Comparison of ENCODE assay signal across 24 cellular contexts in genomic region chr6:79804732-79805131, GRCh38.
"Had no signal": no experiment of that assay in that cellular context is flagged by ENCODE, and none has a peak within 500 bp of the region (broad histone marks: within the 10 kb centered on the region; RNA-seq: fewer than 3 reads in every experiment).

No MANE protein-coding gene starts in this region.

- DNase-seq: heart right ventricle; islet precursor cell; left ventricle myocardium inferior; mesendoderm; naive thymus-derived CD4-positive, alpha-beta T cell; ovary; right lobe of liver; stimulated activated CD4-positive, alpha-beta T cell treated with anti-CD3 and anti-CD28 coated beads, Interleukin-12 subunit alpha, Interleukin-12 subunit beta, amount 100 ng/mL, for 4 hours; stimulated activated CD4-positive, alpha-beta T cell treated with anti-CD3 and anti-CD28 coated beads, Interleukin-15, amount 100 ng/mL, for 24 hours; stimulated activated CD4-positive, alpha-beta T cell treated with anti-CD3 and anti-CD28 coated beads, Interleukin-2, amount 100 ng/mL, for 24 hours; stimulated activated CD4-positive, alpha-beta T cell treated with anti-CD3 and anti-CD28 coated beads, Interleukin-4, amount 100 ng/mL, for 1 hour; stimulated activated naive CD4-positive, alpha-beta T cell; stomach; testis; thyroid gland; transverse colon; upper lobe of right lung had no signal

- H3K9me3 ChIP-seq: left ventricle myocardium inferior, ovary, right atrium auricular region, right lobe of liver, testis, thyroid gland, transverse colon, upper lobe of right lung had no signal

- H3K27ac ChIP-seq: heart right ventricle, hepatocyte, left ventricle myocardium inferior, ovary, right atrium auricular region, right lobe of liver, skin epidermis, stomach, testis, thyroid gland, transverse colon, upper lobe of right lung had no signal

- H3K79me2 ChIP-seq: hepatocyte had no signal

- H3K27me3 ChIP-seq: hepatocyte, ovary, right atrium auricular region, right lobe of liver, stomach, testis, thyroid gland, transverse colon, upper lobe of right lung had no signal

- H3K4me1 ChIP-seq: heart right ventricle, left ventricle myocardium inferior, right atrium auricular region, right lobe of liver, stomach, testis, thyroid gland, transverse colon, upper lobe of right lung had no signal

- ATAC-seq: heart right ventricle; naive thymus-derived CD4-positive, alpha-beta T cell; natural killer cell treated with Interleukin-12 subunit alpha and Interleukin-12 subunit beta and Interleukin-15 and Interleukin-18, amount 100 ng/mL, for 72 hours; right lobe of liver; upper lobe of right lung had no signal

- H3K4me3 ChIP-seq: heart right ventricle, hepatocyte, left ventricle myocardium inferior, lung, ovary, right atrium auricular region, right lobe of liver, skin epidermis, stomach, testis, thyroid gland, transverse colon, upper lobe of right lung had no signal

- H3K36me3 Mint-ChIP-seq: mesothelial cell of epicardium; natural killer cell treated with Interleukin-12 subunit alpha and Interleukin-12 subunit beta and Interleukin-15 and Interleukin-18, amount 100 ng/mL, for 72 hours had no signal

- H3K36me3 ChIP-seq: heart right ventricle, left ventricle myocardium inferior, ovary, right atrium auricular region, right lobe of liver, stomach, thyroid gland, transverse colon, upper lobe of right lung had no signal

- H3K4me2 ChIP-seq: hepatocyte had no signal

- H3K27ac Mint-ChIP-seq: mesothelial cell of epicardium; naive thymus-derived CD4-positive, alpha-beta T cell; natural killer cell treated with Interleukin-12 subunit alpha and Interleukin-12 subunit beta and Interleukin-15 and Interleukin-18, amount 100 ng/mL, for 72 hours; progenitor cell of endocrine pancreas had no signal

- H3K4me3 Mint-ChIP-seq: mesothelial cell of epicardium; naive thymus-derived CD4-positive, alpha-beta T cell; natural killer cell treated with Interleukin-12 subunit alpha and Interleukin-12 subunit beta and Interleukin-15 and Interleukin-18, amount 100 ng/mL, for 72 hours had no signal

- H3K4me1 Mint-ChIP-seq: naive thymus-derived CD4-positive, alpha-beta T cell had no signal

- H2AFZ ChIP-seq: hepatocyte had no signal
